17 cellular contexts compared by ENCODE assay signal in the genomic region with DNA sequence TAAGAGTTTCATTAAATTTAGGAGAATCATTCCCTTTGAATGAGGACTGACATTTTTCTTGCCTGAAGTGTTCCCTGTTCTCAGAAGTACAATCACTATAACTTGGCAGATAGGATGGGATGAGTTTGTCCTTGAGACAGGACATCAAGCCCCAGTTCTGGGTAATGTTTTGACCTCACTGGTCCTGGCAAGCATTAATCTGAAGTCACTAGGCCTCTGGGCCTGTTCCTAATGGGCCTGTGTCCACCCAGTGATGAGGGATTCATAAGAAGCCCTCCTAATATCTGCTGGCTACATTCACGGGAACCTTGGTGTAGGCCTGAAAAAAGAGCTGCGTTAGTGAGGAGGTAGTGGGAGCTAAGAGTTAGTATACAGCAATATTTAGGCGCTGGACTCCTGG. TPM values are rescaled to one million over a fixed set of nuclear protein-coding genes. Genes with fewer than 3 reads are reported as not detected.
"Had no signal": no experiment of that assay in that cellular context is flagged by ENCODE, and none has a peak within 500 bp of the region (broad histone marks: within the 10 kb centered on the region; RNA-seq: fewer than 3 reads in every experiment).

No MANE protein-coding gene starts in this region.

- H3K27ac Mint-ChIP-seq: nephron had no signal

- H3K27ac ChIP-seq: breast epithelium, esophagus muscularis mucosa, gastroesophageal sphincter, hepatocyte, tibial nerve had no signal

- H3K9me3 Mint-ChIP-seq: nephron had no signal

- H3K4me2 ChIP-seq: hepatocyte, smooth muscle cell had no signal

- H3K4me1 ChIP-seq: breast epithelium had no signal

- H2AFZ ChIP-seq: hepatocyte had no signal

- H3K36me3 ChIP-seq: breast epithelium, esophagus muscularis mucosa, gastroesophageal sphincter, tibial nerve had no signal

- H3K4me1 Mint-ChIP-seq: nephron had no signal

- H3K27me3 ChIP-seq: breast epithelium, esophagus muscularis mucosa, gastroesophageal sphincter, hepatocyte, tibial nerve had no signal

- H3K4me3 Mint-ChIP-seq: nephron had no signal

- DNase-seq: central memory CD4-positive, alpha-beta T cell; cortex of kidney; effector memory CD4-positive, alpha-beta T cell; glutamatergic neuron; mesenchymal stem cell; midbrain; stimulated activated CD4-positive, alpha-beta T cell treated with anti-CD3 and anti-CD28 coated beads, Interleukin-2, amount 100 ng/mL, for 48 hours; stimulated activated naive CD8-positive, alpha-beta T cell treated with anti-CD3 and anti-CD28 coated beads, Interleukin-15, Interleukin-2, amounts not matched to agents 100 U/mL and 50 U/mL, for 24 hours had no signal

- H3K4me3 ChIP-seq: breast epithelium, esophagus muscularis mucosa, gastroesophageal sphincter, hepatocyte, lung, smooth muscle cell, tibial nerve had no signal

- H3K79me2 ChIP-seq: hepatocyte had no signal

- ATAC-seq: gastroesophageal sphincter; stimulated activated naive CD8-positive, alpha-beta T cell treated with anti-CD3 and anti-CD28 coated beads, Interleukin-15, Interleukin-2, amounts not matched to agents 100 U/mL and 50 U/mL, for 24 hours had no signal

- H3K9me3 ChIP-seq: breast epithelium, esophagus muscularis mucosa, gastroesophageal sphincter, tibial nerve had no signal

RNA-seq across cellular contexts. Expression of a gene that starts 37.2 kb away (rescaled TPM):
- total RNA-seq: kidney epithelial cell had no signal
